24 cellular contexts compared by ENCODE assay signal in the genomic region with DNA sequence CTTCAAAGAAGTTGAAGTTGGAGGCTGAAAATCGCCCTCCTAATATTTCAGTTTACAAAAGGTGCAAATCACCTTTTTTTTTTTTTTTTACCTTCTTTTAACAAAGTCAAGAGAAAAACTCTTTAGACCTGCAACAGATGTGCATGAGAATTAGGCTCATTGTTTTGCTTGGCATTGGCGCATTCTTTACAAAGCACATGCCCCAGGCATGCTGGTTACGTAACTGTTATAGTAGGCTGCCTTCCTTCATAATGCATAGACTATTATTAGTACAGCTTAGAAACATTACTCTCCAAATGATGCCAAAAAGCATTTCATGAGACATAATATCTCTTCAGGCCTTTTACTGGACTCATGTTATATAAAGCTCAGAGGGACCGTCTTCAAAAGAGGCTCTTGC.
DNase-seq lines count a peak whose midpoint lies in the region; ATAC-seq and TF ChIP-seq lines count a peak whose summit lies in the region.
"Had no signal": no experiment of that assay in that cellular context is flagged by ENCODE, and none has a peak within 500 bp of the region (broad histone marks: within the 10 kb centered on the region; RNA-seq: fewer than 3 reads in every experiment).

No MANE protein-coding gene starts in this region.

- DNase-seq in GM04504 (ENCODE audit: low read depth) (peak; percentile 0), RWPE2 (ENCODE audit: low spot score) (no peak), epithelial cell of prostate (ENCODE audit: low read depth, low spot score) (peak; percentile 0), iris pigment epithelial cell (ENCODE audit: low read depth) (peak; percentile 0), NCI-H446 (lab: John Stamatoyannopoulos, UW) (no peak), AG20443 (ENCODE audit: low spot score) (no peak)
- DNase-seq in activated naive CD4-positive, alpha-beta T cell treated with anti-CD3 and anti-CD28 coated beads, Interleukin-2, amount 10 ng/mL, durations not matched to agents 7 days and 5 days: no peak
- DNase-seq in effector CD4-positive, alpha-beta T cell: no peak
- DNase-seq: activated B cell treated with CpG ODN at 0.5 μM for 24 hours; activated CD4-positive, alpha-beta T cell treated with anti-CD3 and anti-CD28 coated beads, Interleukin-2, amount 50 U/mL, for 4 hours; activated CD8-positive, alpha-beta memory T cell treated with anti-CD3 and anti-CD28 coated beads, Interleukin-2, amount 50 U/mL, for 48 hours; activated effector memory CD4-positive, alpha-beta T cell treated with Interleukin-2 at 50 U/mL for 16 hours; cortex of kidney; glutamatergic neuron; KBM-7; mesenchymal stem cell; naive B cell; NCI-H1436 treated with DMSO at 0.1 percent for 48 hours; NCI-H524; stimulated activated CD4-positive, alpha-beta T cell treated with anti-CD3 and anti-CD28 coated beads, Interleukin-12 subunit alpha, Interleukin-12 subunit beta, amount 100 ng/mL, for 4 hours; T-helper 9 cell had no signal

- no peak for TF ChIP-seq CTCF in RWPE2 (IDR thresholded peaks at IDR 0.05; ENCODE audit: poor library complexity, severe bottlenecking)

- no peaks in the 10 kb centered on the region for H3K4me1 Mint-ChIP-seq in activated naive CD4-positive, alpha-beta T cell treated with anti-CD3 and anti-CD28 coated beads, Interleukin-2, amount 10 ng/mL, durations not matched to agents 7 days and 5 days
- H3K4me1 Mint-ChIP-seq: activated B cell treated with CpG ODN at 0.5 μM for 24 hours, CD14-positive monocyte, naive B cell had no signal

- H3K36me3 ChIP-seq in RWPE2 (ENCODE audit: low read depth): no peaks in the 10 kb centered on the region
- H3K36me3 ChIP-seq: breast epithelium had no signal

- peaks cover under 1% of the 10 kb centered on the region for H3K9me3 Mint-ChIP-seq in activated naive CD4-positive, alpha-beta T cell treated with anti-CD3 and anti-CD28 coated beads, Interleukin-2, amount 10 ng/mL, durations not matched to agents 7 days and 5 days
- H3K9me3 Mint-ChIP-seq: type B pancreatic cell had no signal

- H3K27me3 ChIP-seq in RWPE2 (ENCODE audit: insufficient read depth, poor library complexity, severe bottlenecking): peaks cover 4% of the 10 kb centered on the region
- H3K27me3 ChIP-seq: breast epithelium had no signal

- no peaks in the 10 kb centered on the region for H3K27me3 Mint-ChIP-seq in activated naive CD4-positive, alpha-beta T cell treated with anti-CD3 and anti-CD28 coated beads, Interleukin-2, amount 10 ng/mL, durations not matched to agents 7 days and 5 days
- H3K27me3 Mint-ChIP-seq: activated B cell treated with CpG ODN at 0.5 μM for 24 hours, naive B cell, type B pancreatic cell had no signal

- H3K4me1 ChIP-seq in RWPE2 (ENCODE audit: insufficient read depth, poor library complexity, severe bottlenecking): peaks cover 3% of the 10 kb centered on the region
- H3K4me1 ChIP-seq: breast epithelium had no signal

- CTCF ChIA-PET in activated naive CD4-positive, alpha-beta T cell treated with anti-CD3 and anti-CD28 coated beads, Interleukin-2, amount 10 ng/mL, durations not matched to agents 7 days and 5 days (lab: Charles Lee): no interaction called here

- no peak overlapping the region for H3K4me3 Mint-ChIP-seq in activated naive CD4-positive, alpha-beta T cell treated with anti-CD3 and anti-CD28 coated beads, Interleukin-2, amount 10 ng/mL, durations not matched to agents 7 days and 5 days
- H3K4me3 Mint-ChIP-seq: activated B cell treated with CpG ODN at 0.5 μM for 24 hours, CD14-positive monocyte, naive B cell, type B pancreatic cell had no signal

- peak; percentile 74; the same call in 2 of the 3 replicates for ATAC-seq in RWPE2 (ENCODE audit: low read depth)

- no peaks in the 10 kb centered on the region for H3K36me3 Mint-ChIP-seq in activated naive CD4-positive, alpha-beta T cell treated with anti-CD3 and anti-CD28 coated beads, Interleukin-2, amount 10 ng/mL, durations not matched to agents 7 days and 5 days
- H3K36me3 Mint-ChIP-seq: CD14-positive monocyte, naive B cell, type B pancreatic cell had no signal

- H3K27ac Mint-ChIP-seq in activated naive CD4-positive, alpha-beta T cell treated with anti-CD3 and anti-CD28 coated beads, Interleukin-2, amount 10 ng/mL, durations not matched to agents 7 days and 5 days: no peak overlapping the region
- H3K27ac Mint-ChIP-seq: activated B cell treated with CpG ODN at 0.5 μM for 24 hours, CD14-positive monocyte, naive B cell, type B pancreatic cell had no signal

- no peak overlapping the region for H3K4me3 ChIP-seq in RWPE2 (ENCODE audit: severe bottlenecking)
- H3K4me3 ChIP-seq: breast epithelium had no signal

- no peaks in the 10 kb centered on the region for H3K9me3 ChIP-seq in RWPE2 (ENCODE audit: severe bottlenecking)
- H3K9me3 ChIP-seq: breast epithelium had no signal

- H3K27ac ChIP-seq in RWPE2 (ENCODE audit: poor library complexity, severe bottlenecking) (no peak overlapping the region), epithelial cell of prostate (no peak overlapping the region)

Comparison
In these comparisons a context has a peak if more than half of its experiments do, and no peak if none do; other contexts are left out.
1. DNase-seq: peak in GM04504 (single experiment), epithelial cell of prostate (single experiment) and iris pigment epithelial cell (single experiment); none in RWPE2 (single experiment), activated naive CD4-positive, alpha-beta T cell treated with anti-CD3 and anti-CD28 coated beads, Interleukin-2, amount 10 ng/mL, durations not matched to agents 7 days and 5 days (single experiment), effector CD4-positive, alpha-beta T cell (single experiment), NCI-H446 (0 of 2) and AG20443 (single experiment).